Comparison of ENCODE assay signal across 26 cellular contexts in the genomic region with DNA sequence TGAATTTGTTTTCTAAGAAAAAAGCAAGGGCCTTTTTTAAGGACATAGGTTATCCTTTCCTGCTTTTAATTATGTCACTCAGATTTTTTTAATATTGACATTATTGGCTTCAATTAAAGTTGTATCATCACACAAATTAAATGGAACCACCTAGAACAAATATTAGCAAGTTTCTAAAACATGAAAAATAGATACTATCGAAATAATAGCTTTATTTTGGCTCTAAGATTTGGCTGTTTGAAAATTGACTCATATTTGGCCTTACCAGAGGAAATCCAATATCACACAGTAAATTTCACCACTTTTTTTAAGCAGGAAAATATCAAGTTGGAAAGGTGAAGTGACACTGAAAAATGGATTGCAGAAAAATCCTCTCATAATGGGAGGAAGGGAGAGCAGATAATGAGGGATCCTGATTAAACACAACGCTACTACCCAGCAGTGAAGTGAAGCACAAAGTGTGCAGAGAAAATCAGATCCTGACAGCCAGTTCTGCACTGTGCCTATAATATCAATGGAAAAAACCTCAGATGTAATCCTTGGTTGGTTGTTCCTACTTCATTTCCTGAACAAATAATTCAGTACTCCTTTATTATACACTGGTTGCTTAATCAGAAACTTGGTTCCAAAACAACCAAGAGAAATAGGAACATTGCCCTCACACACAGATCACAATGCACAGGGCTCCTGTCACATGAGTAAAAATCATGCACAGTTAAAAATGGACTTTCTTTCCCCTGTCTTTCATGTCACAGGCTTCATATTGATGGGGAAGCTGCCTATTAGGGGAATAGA. TPM values are rescaled to one million over a fixed set of nuclear protein-coding genes. Genes with fewer than 3 reads are reported as not detected.
DNase-seq lines count a peak whose midpoint lies in the region; ATAC-seq, FAIRE-seq and TF ChIP-seq lines count a peak whose summit lies in the region.
"Had no signal": no experiment of that assay in that cellular context is flagged by ENCODE, and none has a peak within 500 bp of the region (broad histone marks: within the 10 kb centered on the region; RNA-seq: fewer than 3 reads in every experiment).

No MANE protein-coding gene starts in this region.

- intact Hi-C loops in Right ventricle myocardium superior (cut with DNase I): no loop called here
- intact Hi-C loops in Right ventricle myocardium inferior (cut with DNase I): no loop called here
- intact Hi-C loops in endothelial cell of umbilical vein (cut with micrococcal nuclease): no loop called here

- dilution Hi-C loops in endothelial cell of umbilical vein (cut with MboI; ENCODE audit: extremely low pct_ligation_motif_present, low sequenced_read_pairs): no loop called here

- peak; percentile 76 to 87 for TF ChIP-seq EP300 in tibial nerve (IDR thresholded peaks at IDR 0.05)

- H3K4me3 ChIP-seq in endothelial cell of umbilical vein (replicated peaks in 1 of 3; ENCODE audit: insufficient read depth in 1 of 3, low read depth in 1 of 3, low read length in 3 of 3) (no peak overlapping the region), mucosa of rectum (ENCODE audit: low read length in 2 of 2) (no peak overlapping the region), tibial nerve (no peak overlapping the region)
- H3K4me3 ChIP-seq: right atrium auricular region had no signal

- CTCF ChIA-PET in endothelial cell of umbilical vein (lab: Charles Lee): interaction anchor here (0.7 to 1.7 kb wide), 2 partner anchors 13 to 25 kb away, joined by 3 to 5 read pairs; no protein-coding TSS in a partner anchor

- H3K4me1 ChIP-seq in endothelial cell of umbilical vein (ENCODE audit: control insufficient read depth, extremely low read depth, insufficient read depth, low read length) (peaks cover 17% of the 10 kb centered on the region), mucosa of rectum (ENCODE audit: control insufficient read depth in 2 of 2, insufficient read depth in 2 of 2, low read length in 2 of 2) (peaks cover 16 to 24% of the 10 kb centered on the region in 2 donors), tibial nerve (no peaks in the 10 kb centered on the region)
- H3K4me1 ChIP-seq: right atrium auricular region had no signal

- TF ChIP-seq POLR2A in endothelial cell of umbilical vein (IDR thresholded peaks at IDR 0.05; ENCODE audit: low read depth, low read length) (no peak), tibial nerve (IDR thresholded peaks at IDR 0.05) (no peak)

- BruUV-seq in endothelial cell of umbilical vein (replicated peaks; lab: Mats Ljungman, UMichigan): no TSS peak

- H3K36me3 ChIP-seq in endothelial cell of umbilical vein (ENCODE audit: control insufficient read depth in 2 of 2, extremely low read depth in 1 of 2, insufficient read depth in 2 of 2, low read length in 2 of 2): no peaks in the 10 kb centered on the region
- H3K36me3 ChIP-seq in mucosa of rectum (ENCODE audit: control insufficient read depth in 2 of 2, insufficient read depth in 2 of 2, low read length in 2 of 2): no peaks in the 10 kb centered on the region
- H3K36me3 ChIP-seq in tibial nerve: no peaks in the 10 kb centered on the region
- H3K36me3 ChIP-seq: brain microvascular endothelial cell, right atrium auricular region had no signal

- H3K27me3 ChIP-seq in endothelial cell of umbilical vein (ENCODE audit: control insufficient read depth in 2 of 2, insufficient read depth in 2 of 2, low read length in 2 of 2): no peaks in the 10 kb centered on the region
- H3K27me3 ChIP-seq in mucosa of rectum (ENCODE audit: control insufficient read depth in 2 of 2, insufficient read depth in 2 of 2, low read length in 2 of 2): no peaks in the 10 kb centered on the region
- no peaks in the 10 kb centered on the region for H3K27me3 ChIP-seq in tibial nerve
- H3K27me3 ChIP-seq: brain microvascular endothelial cell, right atrium auricular region had no signal

- TF ChIP-seq CTCF in endothelial cell of umbilical vein (IDR thresholded peaks at IDR 0.05; ENCODE audit: extremely low read depth in 1 of 2, insufficient read depth in 1 of 2, low read depth in 1 of 2, low read length in 2 of 2) (no peak), tibial nerve (IDR thresholded peaks at IDR 0.05) (no peak)

- H3K9me1 ChIP-seq in endothelial cell of umbilical vein (replicated peaks; ENCODE audit: control insufficient read depth, extremely low read depth, insufficient read depth, low read length): no peaks in the 10 kb centered on the region

- H3K9ac ChIP-seq in endothelial cell of umbilical vein (replicated peaks; ENCODE audit: extremely low read depth, insufficient read depth, low read length): no peak overlapping the region
- no peak overlapping the region for H3K9ac ChIP-seq in mucosa of rectum (ENCODE audit: low read depth in 1 of 2, low read length in 2 of 2)

- H3K79me2 ChIP-seq in endothelial cell of umbilical vein (ENCODE audit: control insufficient read depth, insufficient read depth, low read length): no peaks in the 10 kb centered on the region

- ATAC-seq in Right ventricle myocardium superior (ENCODE audit: poor library complexity) (peak; percentile 20), Right ventricle myocardium inferior (no peak), HG03175 (IDR thresholded peaks at IDR 0.05; ENCODE audit: unreplicated experiment) (no peak), HG02759 (IDR thresholded peaks at IDR 0.05; ENCODE audit: unreplicated experiment) (no peak)
- ATAC-seq: activated CD4-positive, CD25-positive, alpha-beta regulatory T cell treated with anti-CD3 and anti-CD28 coated beads, Interleukin-2, amount 50 U/mL, for 24 hours; activated naive CD8-positive, alpha-beta T cell treated with anti-CD3 and anti-CD28 coated beads, Interleukin-2, amount 50 U/mL, for 24 hours; natural killer cell had no signal

- no peaks in the 10 kb centered on the region for H4K20me1 ChIP-seq in endothelial cell of umbilical vein (replicated peaks; ENCODE audit: control insufficient read depth, extremely low read depth, insufficient read depth, low read length)

- H3K4me2 ChIP-seq in endothelial cell of umbilical vein (ENCODE audit: insufficient read depth, low read length): no peak overlapping the region

- H3K27ac ChIP-seq in endothelial cell of umbilical vein (ENCODE audit: insufficient read depth, low read depth, low read length) (no peak overlapping the region), mucosa of rectum (ENCODE audit: low read depth in 2 of 2, low read length in 2 of 2) (peak overlapping the region; percentile 11 to 82), tibial nerve (peak overlapping the region in 1 of 4 donors; percentile 58)
- H3K27ac ChIP-seq: brain microvascular endothelial cell, HL-60, right atrium auricular region had no signal

- H3K9me3 ChIP-seq in endothelial cell of umbilical vein (replicated peaks; ENCODE audit: control insufficient read depth, insufficient read depth, low read length) (no peaks in the 10 kb centered on the region), mucosa of rectum (ENCODE audit: control insufficient read depth in 2 of 2, low read length in 2 of 2) (no peaks in the 10 kb centered on the region), tibial nerve (no peaks in the 10 kb centered on the region)
- H3K9me3 ChIP-seq: right atrium auricular region had no signal

- H2AFZ ChIP-seq in endothelial cell of umbilical vein (ENCODE audit: low read depth, low read length): peak overlapping the region; percentile 75

- POLR2A ChIA-PET in endothelial cell of umbilical vein (lab: Charles Lee): no interaction called here

- WGBS in tibial nerve, 2 donors: 73 to 75% methylated on average over 2 of the region's 2 CpGs

- FAIRE-seq in endothelial cell of umbilical vein (lab: Jason Lieb, UNC): no peak
- FAIRE-seq: endometrium had no signal

- DNase-seq in Right ventricle myocardium superior (no peak), Right ventricle myocardium inferior (ENCODE audit: missing footprints) (no peak), endothelial cell of umbilical vein (ENCODE audit: low read depth, low spot score) (peak; percentile 31), tibial nerve (ENCODE audit: low spot score in 2 of 2) (peak in 1 of 2 donors; percentile 39), NK-92 (lab: John Stamatoyannopoulos, UW; ENCODE audit: unreplicated experiment) (no peak)
- DNase-seq: activated gamma-delta T cell treated with Interleukin-2 at 50 U/mL for 16 hours; activated naive CD8-positive, alpha-beta T cell treated with anti-CD3 and anti-CD28 coated beads, Interleukin-2, amount 50 U/mL, for 24 hours; brain microvascular endothelial cell; HCEC 1CT; Kasumi-1; natural killer cell; NCI-H187 treated with DMSO at 0.1 percent for 48 hours; NCI-H226; SW 1271; T1000 had no signal

TF ChIP-seq in endothelial cell of umbilical vein, 7 proteins besides CTCF, POLR2A, EP300 and RAD21:
- no peak for TF ChIP-seq FOS (IDR thresholded peaks at IDR 0.05; ENCODE audit: borderline replicate concordance, insufficient read depth, low read length)

RNA-seq across cellular contexts. Expression of gene DNASE2B, which starts 9.4 kb away (rescaled TPM):
- not detected for total RNA-seq in Right ventricle myocardium superior
- not detected for total RNA-seq in Right ventricle myocardium inferior
- total RNA-seq in endothelial cell of umbilical vein: not detected in 2 replicates
- polyA plus RNA-seq in endothelial cell of umbilical vein: not detected in 2 replicates
- polyA plus RNA-seq in endothelial cell of umbilical vein (2011; cell fraction: cytosol; rRNA removed): not detected in 2 replicates
- polyA plus RNA-seq in endothelial cell of umbilical vein (2011; cell fraction: nucleus; rRNA removed): 0.18 and 0.25 TPM in 2 replicates
- not detected in 2 replicates for polyA plus RNA-seq in endothelial cell of umbilical vein (2012)
- not detected in 2 replicates for polyA minus RNA-seq in endothelial cell of umbilical vein
- not detected for polyA minus RNA-seq in endothelial cell of umbilical vein (2011; cell fraction: cytosol; rRNA and poly(A)+ RNA removed)
- not detected in 2 replicates for polyA minus RNA-seq in endothelial cell of umbilical vein (2011; cell fraction: nucleus; rRNA and poly(A)+ RNA removed)
- total RNA-seq in tibial nerve: not detected
- total RNA-seq: A172, fibroblast of lung, G401, natural killer cell, osteocyte, right atrium auricular region had no signal
- polyA plus RNA-seq: fibroblast of lung had no signal
